ENCODE assay signal across 24 cellular contexts in genomic region chr2:179137191-179137590, GRCh38.
"Had no signal": no experiment of that assay in that cellular context is flagged by ENCODE, and none has a peak within 500 bp of the region (broad histone marks: within the 10 kb centered on the region; RNA-seq: fewer than 3 reads in every experiment).

No MANE protein-coding gene starts in this region.

- H3K9me3 Mint-ChIP-seq: activated B cell treated with CpG ODN at 0.5 μM for 24 hours; activated naive CD4-positive, alpha-beta T cell treated with anti-CD3 and anti-CD28 coated beads, Interleukin-2, amount 10 ng/mL, durations not matched to agents 7 days and 5 days; activated T-cell treated with anti-CD3 and anti-CD28 coated beads, Interleukin-2, amount 50 U/mL, for 4 hours; dendritic cell treated with granulocyte-macrophage colony-stimulating factor and Interleukin-4, amounts not matched to agents 40 ng/mL and 50 ng/mL, for 4 days; nephron progenitor cell; stimulated activated naive CD8-positive, alpha-beta T cell treated with anti-CD3 and anti-CD28 coated beads, Interleukin-15, amount 100 ng/mL, for 72 hours had no signal

- H3K4me1 ChIP-seq: parathyroid adenoma had no signal

- H3K27me3 Mint-ChIP-seq: activated B cell treated with CpG ODN at 0.5 μM for 24 hours; activated CD4-positive, alpha-beta T cell treated with anti-CD3 and anti-CD28 coated beads for 36 hours; activated naive CD4-positive, alpha-beta T cell treated with anti-CD3 and anti-CD28 coated beads, Interleukin-2, amount 10 ng/mL, durations not matched to agents 7 days and 5 days; dendritic cell treated with granulocyte-macrophage colony-stimulating factor and Interleukin-4, amounts not matched to agents 40 ng/mL and 50 ng/mL, for 4 days; stimulated activated naive CD8-positive, alpha-beta T cell treated with anti-CD3 and anti-CD28 coated beads, Interleukin-15, amount 100 ng/mL, for 72 hours; T-helper 17 cell had no signal

- ATAC-seq: activated CD4-positive, alpha-beta T cell treated with anti-CD3 and anti-CD28 coated beads for 36 hours; activated T-cell treated with anti-CD3 and anti-CD28 coated beads, Interleukin-2, amount 50 U/mL, for 4 hours; gastrocnemius medialis; mucosa of descending colon; right cardiac atrium; stimulated activated naive CD8-positive, alpha-beta T cell treated with anti-CD3 and anti-CD28 coated beads, Interleukin-15, amount 100 ng/mL, for 72 hours; T-helper 17 cell had no signal

- H3K27me3 ChIP-seq: gastrocnemius medialis, suprapubic skin, tibial nerve had no signal

- DNase-seq: activated B cell treated with CpG ODN at 0.5 μM for 24 hours; activated CD4-positive, alpha-beta T cell treated with anti-CD3 and anti-CD28 coated beads for 36 hours; activated CD4-positive, alpha-beta T cell treated with anti-CD3 and anti-CD28 coated beads, Interleukin-2, amount 50 U/mL, for 4 hours; activated CD8-positive, alpha-beta memory T cell treated with anti-CD3 and anti-CD28 coated beads, Interleukin-2, amount 50 U/mL, for 48 hours; activated effector memory CD4-positive, alpha-beta T cell treated with anti-CD3 and anti-CD28 coated beads, Interleukin-2, amount 50 U/mL, for 16 hours; activated naive CD4-positive, alpha-beta T cell treated with anti-CD3 and anti-CD28 coated beads, Interleukin-2, amount 10 ng/mL, durations not matched to agents 7 days and 5 days; activated T-cell treated with anti-CD3 and anti-CD28 coated beads, Interleukin-2, amount 50 U/mL, for 4 hours; amygdala; caudate nucleus; effector CD4-positive, alpha-beta T cell; gastrocnemius medialis; hippocampal formation; mesenchymal stem cell; mucosa of descending colon; nephron progenitor cell; right cardiac atrium; stimulated activated CD4-positive, alpha-beta T cell treated with anti-CD3 and anti-CD28 coated beads, Interleukin-1b, Interleukin-23, amount 100 ng/mL, for 48 hours; stimulated activated naive CD8-positive, alpha-beta T cell treated with anti-CD3 and anti-CD28 coated beads, Interleukin-15, amount 100 ng/mL, for 72 hours; T-helper 17 cell had no signal

- H3K4me3 Mint-ChIP-seq: activated B cell treated with CpG ODN at 0.5 μM for 24 hours; activated CD4-positive, alpha-beta T cell treated with anti-CD3 and anti-CD28 coated beads for 36 hours; activated naive CD4-positive, alpha-beta T cell treated with anti-CD3 and anti-CD28 coated beads, Interleukin-2, amount 10 ng/mL, durations not matched to agents 7 days and 5 days; activated T-cell treated with anti-CD3 and anti-CD28 coated beads, Interleukin-2, amount 50 U/mL, for 4 hours; dendritic cell treated with granulocyte-macrophage colony-stimulating factor and Interleukin-4, amounts not matched to agents 40 ng/mL and 50 ng/mL, for 4 days; nephron progenitor cell; stimulated activated naive CD8-positive, alpha-beta T cell treated with anti-CD3 and anti-CD28 coated beads, Interleukin-15, amount 100 ng/mL, for 72 hours; T-helper 17 cell had no signal

- H3K27ac Mint-ChIP-seq: activated B cell treated with CpG ODN at 0.5 μM for 24 hours; activated CD4-positive, alpha-beta T cell treated with anti-CD3 and anti-CD28 coated beads for 36 hours; activated naive CD4-positive, alpha-beta T cell treated with anti-CD3 and anti-CD28 coated beads, Interleukin-2, amount 10 ng/mL, durations not matched to agents 7 days and 5 days; dendritic cell treated with granulocyte-macrophage colony-stimulating factor and Interleukin-4, amounts not matched to agents 40 ng/mL and 50 ng/mL, for 4 days; nephron progenitor cell; stimulated activated naive CD8-positive, alpha-beta T cell treated with anti-CD3 and anti-CD28 coated beads, Interleukin-15, amount 100 ng/mL, for 72 hours; T-helper 17 cell had no signal

- H3K27ac ChIP-seq: gastrocnemius medialis, parathyroid adenoma, skin epidermis, suprapubic skin, tibial nerve had no signal

- H3K4me1 Mint-ChIP-seq: activated B cell treated with CpG ODN at 0.5 μM for 24 hours; activated CD4-positive, alpha-beta T cell treated with anti-CD3 and anti-CD28 coated beads for 36 hours; activated naive CD4-positive, alpha-beta T cell treated with anti-CD3 and anti-CD28 coated beads, Interleukin-2, amount 10 ng/mL, durations not matched to agents 7 days and 5 days; nephron progenitor cell; stimulated activated naive CD8-positive, alpha-beta T cell treated with anti-CD3 and anti-CD28 coated beads, Interleukin-15, amount 100 ng/mL, for 72 hours; T-helper 17 cell had no signal
